In genomic region chr1:84164567-84165021, GRCh38 we compare ENCODE assay signal across 9 cellular contexts.
DNase-seq lines count a peak whose midpoint lies in the region; ATAC-seq and TF ChIP-seq lines count a peak whose summit lies in the region.
"Had no signal": no experiment of that assay in that cellular context is flagged by ENCODE, and none has a peak within 500 bp of the region (broad histone marks: within the 10 kb centered on the region; RNA-seq: fewer than 3 reads in every experiment).

No MANE protein-coding gene starts in this region.

- peak overlapping the region; percentile 73 for H3K4me3 Mint-ChIP-seq in activated T-cell treated with anti-CD3 and anti-CD28 coated beads, Interleukin-2, amount 50 U/mL, for 24 hours

- H3K36me3 Mint-ChIP-seq in activated T-cell treated with anti-CD3 and anti-CD28 coated beads, Interleukin-2, amount 50 U/mL, for 24 hours (ENCODE audit: low read depth): no peaks in the 10 kb centered on the region

- H3K4me1 Mint-ChIP-seq in activated T-cell treated with anti-CD3 and anti-CD28 coated beads, Interleukin-2, amount 50 U/mL, for 24 hours (ENCODE audit: low read depth): peaks cover 79% of the 10 kb centered on the region

- no peaks in the 10 kb centered on the region for H3K27me3 Mint-ChIP-seq in activated T-cell treated with anti-CD3 and anti-CD28 coated beads, Interleukin-2, amount 50 U/mL, for 24 hours

- H3K4me3 ChIP-seq in cardiac fibroblast (replicated peaks in 1 of 2; ENCODE audit: low read depth in 2 of 2, low read length in 2 of 2): peak overlapping the region in 1 of 2 donors; percentile 41
- H3K4me3 ChIP-seq: BLaER1 treated with 17β-estradiol and CSF1 and Interleukin-3, amounts not matched to agents 10 nM and 100 nM had no signal

- H3K27ac Mint-ChIP-seq in activated T-cell treated with anti-CD3 and anti-CD28 coated beads, Interleukin-2, amount 50 U/mL, for 24 hours: peak overlapping the region; percentile 65

- no peaks in the 10 kb centered on the region for H3K9me3 Mint-ChIP-seq in activated T-cell treated with anti-CD3 and anti-CD28 coated beads, Interleukin-2, amount 50 U/mL, for 24 hours

- no peak for DNase-seq in activated T-cell treated with anti-CD3 and anti-CD28 coated beads, Interleukin-2, amount 50 U/mL, for 24 hours
- DNase-seq in activated T-cell treated with anti-CD3 and anti-CD28 coated beads, Interleukin-2, amount 50 U/mL, for 48 hours: no peak
- DNase-seq in NCI-H526 treated with DMSO at 0.1 percent for 48 hours (lab: John Stamatoyannopoulos, UW) (peak; percentile 48), cardiac fibroblast (ENCODE audit: low read depth in 2 of 2) (peak; percentile 40 to 50), retina (peak; percentile 58), foreskin melanocyte (no peak)

- TF ChIP-seq CTCF in cardiac fibroblast (IDR thresholded peaks at IDR 0.05; ENCODE audit: low read depth, low read length): no peak

- ATAC-seq in GM21619 (IDR thresholded peaks at IDR 0.05; ENCODE audit: unreplicated experiment) (no peak), HG02588 (IDR thresholded peaks at IDR 0.05; ENCODE audit: unreplicated experiment) (no peak)

Comparison
In these comparisons a context has a peak if more than half of its experiments do, and no peak if none do; other contexts are left out.
1. DNase-seq: peak in NCI-H526 treated with DMSO at 0.1 percent for 48 hours (single experiment), cardiac fibroblast (2 of 2) and retina (single experiment); none in activated T-cell treated with anti-CD3 and anti-CD28 coated beads, Interleukin-2, amount 50 U/mL, for 24 hours (single experiment), activated T-cell treated with anti-CD3 and anti-CD28 coated beads, Interleukin-2, amount 50 U/mL, for 48 hours (0 of 2) and foreskin melanocyte (single experiment).